9 cellular contexts compared by ENCODE assay signal in genomic region chr15:28977377-28978010, GRCh38.
A peak's percentile ranks its signal among the peaks of the same experiment; 100 is the strongest.
DNase-seq lines count a peak whose midpoint lies in the region; ATAC-seq, FAIRE-seq and TF ChIP-seq lines count a peak whose summit lies in the region.
"Had no signal": no experiment of that assay in that cellular context is flagged by ENCODE, and none has a peak within 500 bp of the region (broad histone marks: within the 10 kb centered on the region; RNA-seq: fewer than 3 reads in every experiment).

No MANE protein-coding gene starts in this region.

- H2BK12ac ChIP-seq in H1 (ENCODE audit: low read depth, low read length), result no peak overlapping the region

- no peak overlapping the region for H3K27ac ChIP-seq in H1 (ENCODE audit: low read depth, low read length)
- H3K27ac ChIP-seq in mesendoderm (ENCODE audit: low read depth, low read length), result no peak overlapping the region
- H3K27ac ChIP-seq: upper lobe of left lung had no signal

- no peak for TF ChIP-seq EP300 in H1 (IDR thresholded peaks at IDR 0.05; ENCODE audit: borderline replicate concordance in 1 of 2, low read depth in 2 of 2, low read length in 2 of 2)

- H2BK20ac ChIP-seq in H1 (ENCODE audit: low read length), result no peak overlapping the region

- H2BK15ac ChIP-seq in H1 (ENCODE audit: low read length) (no peak overlapping the region), mesendoderm (replicated peaks; ENCODE audit: low read depth) (no peak overlapping the region)

- no peak overlapping the region for H2AFZ ChIP-seq in H1 (ENCODE audit: low read length)

- no peaks in the 10 kb centered on the region for H3K79me1 ChIP-seq in H1 (ENCODE audit: low read depth, low read length)
- H3K79me1 ChIP-seq in mesendoderm (ENCODE audit: low read length), result no peaks in the 10 kb centered on the region

- no peak overlapping the region for H2BK5ac ChIP-seq in H1 (ENCODE audit: low read depth, low read length)
- no peak overlapping the region for H2BK5ac ChIP-seq in mesendoderm (ENCODE audit: low read length)

- no peak for TF ChIP-seq RAD21 in H1 (IDR thresholded peaks at IDR 0.05 in 1 of 2, conservative IDR thresholded peaks at IDR 0.05 in 1 of 2; ENCODE audit: low read depth in 2 of 2, low read length in 2 of 2)

- H3K4ac ChIP-seq in H1 (replicated peaks; ENCODE audit: insufficient read length, low read depth, low read length) (no peak overlapping the region), mesendoderm (ENCODE audit: low read depth, low read length) (no peak overlapping the region)

- H3K4me2 ChIP-seq in H1 (ENCODE audit: insufficient read depth in 1 of 2, low read depth in 2 of 2, low read length in 2 of 2) (no peak overlapping the region), mesendoderm (ENCODE audit: low read length) (no peak overlapping the region)

- POLR2A ChIA-PET in H1 (lab: Charles Lee; ENCODE audit: partially characterized antibody), result no interaction called here

- no peak overlapping the region for H2AK5ac ChIP-seq in H1 (ENCODE audit: low read depth, low read length)
- H2AK5ac ChIP-seq in mesendoderm (ENCODE audit: low read length), result no peak overlapping the region

- ATAC-seq in HG03565 (IDR thresholded peaks at IDR 0.05; ENCODE audit: unreplicated experiment) (no peak), GM19397 (IDR thresholded peaks at IDR 0.05; ENCODE audit: unreplicated experiment) (no peak)

- H3K4me3 ChIP-seq in H1 (ENCODE audit: extremely low read depth in 1 of 4, insufficient read depth in 2 of 4, low read depth in 3 of 4, low read length in 4 of 4) (no peak overlapping the region), mesendoderm (ENCODE audit: low read length) (no peak overlapping the region)
- H3K4me3 ChIP-seq: upper lobe of left lung had no signal

- no peaks in the 10 kb centered on the region for H3K4me1 ChIP-seq in H1 (replicated peaks in 1 of 4; ENCODE audit: control insufficient read depth in 3 of 4, insufficient read depth in 4 of 4, low read length in 3 of 4)
- H3K4me1 ChIP-seq in mesendoderm (ENCODE audit: control insufficient read depth, low read depth, low read length), result no peaks in the 10 kb centered on the region
- H3K4me1 ChIP-seq: upper lobe of left lung had no signal

- H3K23ac ChIP-seq in H1 (ENCODE audit: insufficient read length) (no peak overlapping the region), mesendoderm (ENCODE audit: low read length) (no peak overlapping the region)

- no peak overlapping the region for H3K14ac ChIP-seq in H1 (ENCODE audit: insufficient read length)

- H3K79me2 ChIP-seq in H1 (ENCODE audit: control insufficient read depth in 1 of 2, insufficient read depth in 2 of 2, low read length in 2 of 2), result no peaks in the 10 kb centered on the region
- H3K79me2 ChIP-seq in mesendoderm (ENCODE audit: control insufficient read depth, insufficient read depth, low read length), result no peaks in the 10 kb centered on the region

- no peaks in the 10 kb centered on the region for H3K9me3 ChIP-seq in H1 (ENCODE audit: insufficient read depth in 2 of 2, low read depth in 1 of 2, low read length in 1 of 2)
- H3K9me3 ChIP-seq: upper lobe of left lung had no signal

- TF ChIP-seq POLR2A in H1 (IDR thresholded peaks at IDR 0.05; ENCODE audit: control extremely low read depth in 1 of 2, low read depth in 2 of 2, low read length in 2 of 2), result no peak

- no peak overlapping the region for H4K5ac ChIP-seq in H1 (ENCODE audit: insufficient read length, low read depth, low read length)
- H4K5ac ChIP-seq in mesendoderm (ENCODE audit: low read length), result no peak overlapping the region

- H3K36me3 ChIP-seq in H1 (ENCODE audit: control insufficient read depth in 2 of 4, insufficient read depth in 4 of 4, low read length in 3 of 4) (no peaks in the 10 kb centered on the region), mesendoderm (ENCODE audit: control insufficient read depth, insufficient read depth, low read length) (no peaks in the 10 kb centered on the region)
- H3K36me3 ChIP-seq: upper lobe of left lung had no signal

- no peak overlapping the region for H2BK120ac ChIP-seq in H1 (replicated peaks; ENCODE audit: low read depth, low read length)
- H2BK120ac ChIP-seq in mesendoderm (ENCODE audit: low read depth, low read length), result no peak overlapping the region

- WGBS in H1 (ENCODE audit: extremely low coverage in 1 of 2, insufficient coverage in 1 of 2, insufficient read length in 1 of 2, insufficient replicate concordance in 2 of 2, low coverage in 1 of 2, low lambda C conversion rate in 2 of 2, missing lambda C conversion rate in 1 of 2), 2 experiments, result 86% methylated on average over 6 of the region's 6 CpGs; no CpG with 5 or more reads in 1 of the 2 experiments
- no CpG with 5 or more reads among the region's 6 CpGs for WGBS in mesendoderm (ENCODE audit: extremely low coverage, insufficient coverage, low lambda C conversion rate)

- DNase-seq in Ammon's horn (ENCODE audit: low spot score), result peak; percentile 93
- peak; percentile 53 for DNase-seq in NCI-H460 (ENCODE audit: extremely low read depth, low read depth)
- peak in 1 of 2 experiments; percentile 19 for DNase-seq in H1 (ENCODE audit: low read depth in 1 of 2, low spot score in 2 of 2)
- DNase-seq in mesendoderm, result peak; percentile 81
- DNase-seq in NCI-H1417 treated with DMSO at 0.1 percent for 48 hours (lab: John Stamatoyannopoulos, UW), result no peak
- DNase-seq in UCSD-AML1 (lab: John Stamatoyannopoulos, UW; ENCODE audit: unreplicated experiment), result no peak
- DNase-seq: upper lobe of left lung had no signal

- FAIRE-seq in H1 (lab: Jason Lieb, UNC), result no peak

- H4K8ac ChIP-seq in H1 (ENCODE audit: extremely low read depth, insufficient read depth, low read length), result no peak overlapping the region
- H4K8ac ChIP-seq in mesendoderm (ENCODE audit: low read depth, low read length), result no peak overlapping the region

- H4K20me1 ChIP-seq in H1 (replicated peaks in 1 of 2; ENCODE audit: control insufficient read depth in 1 of 2, insufficient read depth in 2 of 2, low read length in 2 of 2), result no peaks in the 10 kb centered on the region

- no peaks in the 10 kb centered on the region for H3K23me2 ChIP-seq in H1 (ENCODE audit: low read depth, low read length)

- H3K9ac ChIP-seq in H1 (replicated peaks in 1 of 4; ENCODE audit: extremely low read depth in 1 of 4, low read depth in 3 of 4, low read length in 3 of 4) (no peak overlapping the region), mesendoderm (ENCODE audit: low read length) (no peak overlapping the region)

- H3K56ac ChIP-seq in H1 (replicated peaks; ENCODE audit: insufficient read length, low read depth, low read length) (no peak overlapping the region), mesendoderm (ENCODE audit: low read length) (no peak overlapping the region)

- TF ChIP-seq CTCF in H1 (IDR thresholded peaks at IDR 0.05; ENCODE audit: control extremely low read depth in 1 of 3, insufficient read depth in 1 of 3, low read depth in 1 of 3, low read length in 3 of 3), result no peak

- H3K27me3 ChIP-seq in H1 (replicated peaks in 1 of 4; ENCODE audit: control insufficient read depth in 3 of 4, extremely low read depth in 1 of 4, insufficient read depth in 3 of 4, low read length in 3 of 4) (no peaks in the 10 kb centered on the region), mesendoderm (ENCODE audit: insufficient read depth, low read length, poor library complexity) (no peaks in the 10 kb centered on the region)
- H3K27me3 ChIP-seq: upper lobe of left lung had no signal

- no peak overlapping the region for H3K18ac ChIP-seq in H1 (ENCODE audit: extremely low read depth, low read length)
- no peak overlapping the region for H3K18ac ChIP-seq in mesendoderm (ENCODE audit: low read length)

- no peak overlapping the region for H4K91ac ChIP-seq in H1 (replicated peaks; ENCODE audit: insufficient read length, low read length)

- CTCF ChIA-PET in H1 (lab: Charles Lee; ENCODE audit: partially characterized antibody), result interaction anchor here (0.7 to 4.0 kb wide), 13 partner anchors 11 to 140 kb away, joined by 3 to 21 read pairs (median 3); no protein-coding TSS in a partner anchor

TF ChIP-seq in H1, 55 proteins besides CTCF, POLR2A, EP300 and RAD21:
- TF ChIP-seq SP4 (IDR thresholded peaks at IDR 0.05; ENCODE audit: low read length) (no peak), JUND (IDR thresholded peaks at IDR 0.05; ENCODE audit: low read length) (peak; percentile 66; the same call in 1 of the 2 replicates), CBX5 (IDR thresholded peaks at IDR 0.05; ENCODE audit: low read depth, low read length) (no peak), BRCA1 (IDR thresholded peaks at IDR 0.05; ENCODE audit: low read depth, low read length) (no peak), CHD1 (IDR thresholded peaks at IDR 0.05; ENCODE audit: low read depth, low read length) (no peak), SRF (IDR thresholded peaks at IDR 0.05; ENCODE audit: low read depth, low read length) (no peak), SUZ12 (IDR thresholded peaks at IDR 0.05; ENCODE audit: low read length) (no peak), TAF1 (IDR thresholded peaks at IDR 0.05; ENCODE audit: low read depth, low read length) (no peak), ATF3 (IDR thresholded peaks at IDR 0.05; ENCODE audit: insufficient read depth, low read depth, low read length) (no peak), SIN3A (conservative IDR thresholded peaks at IDR 0.05 in 1 of 2, IDR thresholded peaks at IDR 0.05 in 1 of 2; ENCODE audit: low read depth in 1 of 2, low read length in 2 of 2) (peak in 1 of 2 experiments; percentile 44; a peak in 1 of 4 replicates)

Comparison
In these comparisons a context has a peak if more than half of its experiments do, and no peak if none do; other contexts are left out.
1. DNase-seq: peak in Ammon's horn (single experiment), NCI-H460 (single experiment) and mesendoderm (single experiment); none in NCI-H1417 treated with DMSO at 0.1 percent for 48 hours (single experiment) and UCSD-AML1 (single experiment).